9 cellular contexts compared by ENCODE assay signal in the genomic region with DNA sequence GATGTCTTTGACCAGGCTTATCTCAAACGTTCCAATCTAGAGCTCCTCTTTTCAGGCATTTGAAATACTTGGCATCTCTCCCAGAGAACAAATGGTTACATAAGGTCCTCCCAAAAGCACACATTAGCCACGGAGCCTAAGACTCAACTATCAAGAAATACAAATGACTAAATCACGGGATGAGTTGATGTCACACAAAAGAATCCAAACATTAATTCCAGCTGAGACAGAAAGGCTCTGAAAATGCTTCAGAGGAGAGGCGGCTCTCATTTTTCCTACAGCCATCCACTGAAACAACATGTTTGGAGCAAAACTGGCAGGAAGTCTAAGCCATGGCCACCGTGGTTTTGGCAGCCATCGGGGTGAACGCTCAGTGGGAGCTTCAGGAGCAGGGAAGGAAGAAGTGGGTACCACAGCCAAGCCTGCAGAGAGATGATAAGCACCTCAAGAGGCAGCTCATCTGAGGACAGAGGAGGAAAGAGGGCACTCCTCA.
A peak's percentile ranks its signal among the peaks of the same experiment; 100 is the strongest.
DNase-seq lines count a peak whose midpoint lies in the region; ATAC-seq and TF ChIP-seq lines count a peak whose summit lies in the region.
"Had no signal": no experiment of that assay in that cellular context is flagged by ENCODE, and none has a peak within 500 bp of the region (broad histone marks: within the 10 kb centered on the region; RNA-seq: fewer than 3 reads in every experiment).

No MANE protein-coding gene starts in this region.

- intact Hi-C loops in activated CD4-positive, alpha-beta T cell treated with anti-CD3 and anti-CD28 coated beads for 36 hours (cut with DNase I, micrococcal nuclease) = no loop called here
- intact Hi-C loops in left lung (cut with DNase I) = no loop called here

- H3K27me3 ChIP-seq in left lung (no peaks in the 10 kb centered on the region), tibial nerve (no peaks in the 10 kb centered on the region)

- no peak for DNase-seq in activated CD4-positive, alpha-beta T cell treated with anti-CD3 and anti-CD28 coated beads for 36 hours
- DNase-seq in activated CD4-positive, alpha-beta T cell treated with anti-CD3 and anti-CD28 coated beads for 4 hours = no peak
- DNase-seq in astrocyte of the hippocampus (ENCODE audit: low read depth, low spot score) (peak; percentile 77), left lung (no peak), tibial nerve (ENCODE audit: low spot score in 2 of 2) (peak in 1 of 2 donors; percentile 76)
- DNase-seq in activated CD4-positive, alpha-beta T cell treated with anti-CD3 and anti-CD28 coated beads, Interleukin-2, amount 50 U/mL, for 1 hour = no peak
- no peak for DNase-seq in activated CD8-positive, alpha-beta memory T cell treated with anti-CD3 and anti-CD28 coated beads, Interleukin-2, amount 10 ng/mL, durations not matched to agents 7 days and 5 days

- H3K4me1 ChIP-seq in left lung = peaks cover 6% of the 10 kb centered on the region in 2 donors
- peaks cover 0 to 72% (median 29%) of the 10 kb centered on the region in 4 donors for H3K4me1 ChIP-seq in tibial nerve

- POLR2A ChIA-PET in activated CD4-positive, alpha-beta T cell treated with anti-CD3 and anti-CD28 coated beads for 36 hours (lab: Charles Lee) = no interaction called here

- peak in 1 of 2 donors; percentile 32 for TF ChIP-seq POLR2A in tibial nerve (IDR thresholded peaks at IDR 0.05)

- H3K9me3 ChIP-seq in left lung (no peaks in the 10 kb centered on the region), tibial nerve (no peaks in the 10 kb centered on the region)

- TF ChIP-seq CTCF in left lung (IDR thresholded peaks at IDR 0.05) = no peak
- TF ChIP-seq CTCF in tibial nerve (IDR thresholded peaks at IDR 0.05) = no peak

- no peaks in the 10 kb centered on the region for H3K9me3 Mint-ChIP-seq in activated CD4-positive, alpha-beta T cell treated with anti-CD3 and anti-CD28 coated beads for 36 hours (ENCODE audit: low read depth)
- no peaks in the 10 kb centered on the region for H3K9me3 Mint-ChIP-seq in activated CD8-positive, alpha-beta memory T cell treated with anti-CD3 and anti-CD28 coated beads, Interleukin-2, amount 10 ng/mL, durations not matched to agents 7 days and 5 days (ENCODE audit: low read depth)

- H3K27me3 Mint-ChIP-seq in activated CD4-positive, alpha-beta T cell treated with anti-CD3 and anti-CD28 coated beads for 36 hours = no peaks in the 10 kb centered on the region
- H3K27me3 Mint-ChIP-seq in activated CD8-positive, alpha-beta memory T cell treated with anti-CD3 and anti-CD28 coated beads, Interleukin-2, amount 10 ng/mL, durations not matched to agents 7 days and 5 days = no peaks in the 10 kb centered on the region

- H3K4me3 ChIP-seq in left lung = no peak overlapping the region
- no peak overlapping the region for H3K4me3 ChIP-seq in tibial nerve

- TF ChIP-seq EP300 in tibial nerve (IDR thresholded peaks at IDR 0.05) = peak; percentile 51 to 88

- H3K36me3 ChIP-seq in left lung (peaks cover 0 to 87% of the 10 kb centered on the region in 2 donors), tibial nerve (peaks cover 0 to 44% (median 0%) of the 10 kb centered on the region in 3 donors)

- no peak overlapping the region for H3K4me3 Mint-ChIP-seq in activated CD4-positive, alpha-beta T cell treated with anti-CD3 and anti-CD28 coated beads for 36 hours
- no peak overlapping the region for H3K4me3 Mint-ChIP-seq in activated CD8-positive, alpha-beta memory T cell treated with anti-CD3 and anti-CD28 coated beads, Interleukin-2, amount 10 ng/mL, durations not matched to agents 7 days and 5 days

- H3K27ac ChIP-seq in left lung = peak overlapping the region in 1 of 2 donors; percentile 13
- peak overlapping the region; percentile 57 to 84 (median 71) for H3K27ac ChIP-seq in tibial nerve

- CTCF ChIA-PET in activated CD4-positive, alpha-beta T cell treated with anti-CD3 and anti-CD28 coated beads for 36 hours (lab: Charles Lee) = interaction anchor here (0.7 to 2.5 kb wide), 6 partner anchors 9 to 1053 kb away, joined by 3 to 16 read pairs (median 4); no protein-coding TSS in a partner anchor
- CTCF ChIA-PET in activated CD8-positive, alpha-beta memory T cell treated with anti-CD3 and anti-CD28 coated beads, Interleukin-2, amount 10 ng/mL, durations not matched to agents 7 days and 5 days (lab: Charles Lee) = interaction anchor here (0.9 to 1.5 kb wide), 3 partner anchors 8 to 202 kb away, joined by 3 to 9 read pairs (median 4); no protein-coding TSS in a partner anchor

- H3K4me1 Mint-ChIP-seq in activated CD4-positive, alpha-beta T cell treated with anti-CD3 and anti-CD28 coated beads for 36 hours = peaks cover 18% of the 10 kb centered on the region
- peaks cover 16% of the 10 kb centered on the region for H3K4me1 Mint-ChIP-seq in activated CD8-positive, alpha-beta memory T cell treated with anti-CD3 and anti-CD28 coated beads, Interleukin-2, amount 10 ng/mL, durations not matched to agents 7 days and 5 days

- H3K36me3 Mint-ChIP-seq in activated CD4-positive, alpha-beta T cell treated with anti-CD3 and anti-CD28 coated beads for 36 hours (ENCODE audit: low read depth) = peaks cover 54% of the 10 kb centered on the region
- H3K36me3 Mint-ChIP-seq in activated CD8-positive, alpha-beta memory T cell treated with anti-CD3 and anti-CD28 coated beads, Interleukin-2, amount 10 ng/mL, durations not matched to agents 7 days and 5 days = peaks cover 34% of the 10 kb centered on the region

- ATAC-seq in activated CD4-positive, alpha-beta T cell treated with anti-CD3 and anti-CD28 coated beads for 36 hours = no peak
- ATAC-seq in left lung (peak; percentile 59), GM19324 (IDR thresholded peaks at IDR 0.05; ENCODE audit: low FRiP score, unreplicated experiment) (no peak)
- ATAC-seq in activated CD8-positive, alpha-beta memory T cell treated with anti-CD3 and anti-CD28 coated beads, Interleukin-2, amount 10 ng/mL, durations not matched to agents 7 days and 5 days = no peak
- ATAC-seq: Panc1 had no signal

- 10 to 16% methylated on average over 7 of the region's 7 CpGs for whole genome bisulfite sequencing in tibial nerve, 2 donors

- peak overlapping the region; percentile 43 for H3K27ac Mint-ChIP-seq in activated CD4-positive, alpha-beta T cell treated with anti-CD3 and anti-CD28 coated beads for 36 hours
- H3K27ac Mint-ChIP-seq in activated CD8-positive, alpha-beta memory T cell treated with anti-CD3 and anti-CD28 coated beads, Interleukin-2, amount 10 ng/mL, durations not matched to agents 7 days and 5 days = no peak overlapping the region
